10 cellular contexts compared by ENCODE assay signal in the genomic region with DNA sequence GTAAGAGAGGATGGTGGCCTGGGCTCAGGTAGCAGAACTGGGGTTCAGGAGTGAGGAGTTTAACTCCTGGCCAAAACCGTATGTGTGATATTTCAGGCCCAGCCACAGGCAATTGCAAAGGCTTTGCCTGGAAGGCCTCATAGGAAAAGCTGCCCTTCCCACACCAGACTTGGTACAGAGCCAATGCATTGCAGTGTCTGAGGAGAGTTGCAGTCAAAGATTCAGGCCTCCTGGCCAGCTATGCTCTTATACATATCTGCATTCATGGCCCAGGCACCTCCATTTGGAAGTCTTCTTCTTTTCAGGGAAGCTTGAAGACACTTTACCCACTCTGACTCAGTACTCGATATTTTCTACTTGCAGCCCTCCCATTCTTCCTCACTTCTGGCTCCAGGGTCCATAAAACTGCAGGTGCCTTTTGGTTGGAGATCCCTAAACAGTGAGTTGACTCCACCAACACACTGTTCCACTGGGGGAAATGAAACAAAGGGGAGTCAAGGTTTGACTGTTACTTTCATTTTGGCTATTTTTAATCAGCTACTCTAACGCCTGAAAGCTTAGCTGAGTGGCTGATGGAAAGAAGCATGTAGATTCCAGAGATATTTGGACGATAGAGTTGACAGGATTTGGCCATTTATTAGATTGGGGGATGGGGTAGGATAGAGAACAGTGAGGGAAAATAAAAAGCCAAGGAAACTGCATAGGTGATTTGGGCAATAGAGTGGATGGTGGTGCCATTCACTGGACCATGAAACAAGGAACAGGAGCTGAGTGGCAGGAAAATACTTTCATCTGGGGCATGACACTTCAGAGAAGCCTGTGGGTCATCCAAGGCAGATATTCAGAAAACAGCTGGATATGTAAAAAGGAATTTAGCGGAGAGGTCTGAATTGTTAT. TPM values are rescaled to one million over a fixed set of nuclear protein-coding genes. Genes with fewer than 3 reads are reported as not detected.
DNase-seq lines count a peak whose midpoint lies in the region; ATAC-seq and TF ChIP-seq lines count a peak whose summit lies in the region.
"Had no signal": no experiment of that assay in that cellular context is flagged by ENCODE, and none has a peak within 500 bp of the region (broad histone marks: within the 10 kb centered on the region; RNA-seq: fewer than 3 reads in every experiment).

No MANE protein-coding gene starts in this region.

- no peaks in the 10 kb centered on the region for H3F3A ChIP-seq in neural progenitor cell (ENCODE audit: low read depth)

- intact Hi-C loops in head of caudate nucleus (cut with DNase I) = no loop called here

- H3K4me1 Mint-ChIP-seq in neural progenitor cell = peaks cover 5% of the 10 kb centered on the region

- H3K4me3 ChIP-seq in neural progenitor cell = no peak overlapping the region
- H3K4me3 ChIP-seq: right lobe of liver had no signal

- H3K4me2 ChIP-seq in neural progenitor cell = no peak overlapping the region

- peak overlapping the region; percentile 42 for H2AFZ ChIP-seq in neural progenitor cell (replicated peaks)

- no peak overlapping the region for H3K27ac Mint-ChIP-seq in neural progenitor cell

- no peaks in the 10 kb centered on the region for H3K36me3 ChIP-seq in neural progenitor cell
- H3K36me3 ChIP-seq: right lobe of liver had no signal

- no peaks in the 10 kb centered on the region for H3K27me3 ChIP-seq in neural progenitor cell
- H3K27me3 ChIP-seq: foreskin keratinocyte, right lobe of liver had no signal

- no peak overlapping the region for H3K27ac ChIP-seq in neural progenitor cell
- H3K27ac ChIP-seq: foreskin keratinocyte, right lobe of liver had no signal

- H3K4me3 Mint-ChIP-seq in neural progenitor cell = no peak overlapping the region

- TF ChIP-seq CTCF in neural progenitor cell (IDR thresholded peaks at IDR 0.05) = no peak

- ATAC-seq in GM18520 (IDR thresholded peaks at IDR 0.05; ENCODE audit: unreplicated experiment) (peak; percentile 91), GM21825 (IDR thresholded peaks at IDR 0.05; ENCODE audit: unreplicated experiment) (peak; percentile 88), HG03565 (IDR thresholded peaks at IDR 0.05; ENCODE audit: unreplicated experiment) (peak; percentile 98)
- ATAC-seq: foreskin keratinocyte had no signal

- H3K27me3 Mint-ChIP-seq in neural progenitor cell (ENCODE audit: insufficient read depth, low read depth) = peaks cover 4% of the 10 kb centered on the region

- no peaks in the 10 kb centered on the region for H3K36me3 Mint-ChIP-seq in neural progenitor cell

- DNase-seq in neural progenitor cell (ENCODE audit: low spot score) = no peak
- DNase-seq in head of caudate nucleus = no peak
- no peak for DNase-seq in NCI-H2029 treated with DMSO at 0.1 percent for 48 hours (lab: John Stamatoyannopoulos, UW)
- no peak for DNase-seq in RKO (ENCODE audit: low spot score)
- DNase-seq in CD1c-positive myeloid dendritic cell (ENCODE audit: extremely low spot score) = no peak
- DNase-seq: foreskin keratinocyte, right lobe of liver had no signal

- H3K4me1 ChIP-seq in neural progenitor cell = no peaks in the 10 kb centered on the region
- H3K4me1 ChIP-seq: foreskin keratinocyte, right lobe of liver had no signal

- H3K79me2 ChIP-seq in neural progenitor cell (ENCODE audit: low read depth) = no peaks in the 10 kb centered on the region

- no peaks in the 10 kb centered on the region for H4K20me1 ChIP-seq in neural progenitor cell (ENCODE audit: low read depth)

- no peak overlapping the region for H3K9ac ChIP-seq in neural progenitor cell

- H3K9me3 ChIP-seq in neural progenitor cell (ENCODE audit: low read depth) = no peaks in the 10 kb centered on the region
- H3K9me3 ChIP-seq: right lobe of liver had no signal

- H3K9me3 Mint-ChIP-seq in neural progenitor cell = no peaks in the 10 kb centered on the region

RNA-seq across cellular contexts. Expression of a gene that starts 30.6 kb away (rescaled TPM):
- not detected in 2 replicates for total RNA-seq in neural progenitor cell (ENCODE audit: low replicate concordance)
